Comparison of ENCODE assay signal across 8 cellular contexts in the genomic region with DNA sequence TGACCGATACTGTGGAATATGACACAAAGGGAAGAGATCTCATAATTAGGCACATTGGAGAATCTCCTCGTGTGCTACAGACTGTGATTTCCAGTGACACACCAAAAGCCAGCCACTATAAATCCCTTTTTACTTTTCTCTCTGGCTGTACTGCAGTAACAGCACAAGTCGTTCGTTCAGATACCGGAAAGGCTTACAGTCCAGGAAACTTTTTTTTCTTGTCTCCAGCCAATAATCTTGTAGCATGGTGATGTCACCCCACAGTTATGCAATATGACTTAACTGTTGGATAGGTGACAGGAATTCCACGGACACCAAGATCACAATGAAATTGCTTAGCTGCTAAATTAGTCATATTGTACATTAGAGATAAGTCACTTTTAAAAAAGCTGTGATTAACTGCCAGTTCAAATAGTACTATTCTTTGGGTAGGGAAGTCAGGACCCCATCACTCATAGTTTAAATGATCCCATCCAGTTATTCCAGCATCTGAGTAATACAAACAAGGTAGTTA. TPM values are rescaled to one million over a fixed set of nuclear protein-coding genes. Genes with fewer than 3 reads are reported as not detected.
DNase-seq lines count a peak whose midpoint lies in the region; ATAC-seq, FAIRE-seq and TF ChIP-seq lines count a peak whose summit lies in the region.

No MANE protein-coding gene starts in this region.

- no peaks in the 10 kb centered on the region for H3K36me3 ChIP-seq in RWPE2 (ENCODE audit: low read depth)
- no peaks in the 10 kb centered on the region for H3K36me3 ChIP-seq in ovary

- WGBS in ovary, 3 donors, result 2 to 9% (median 3%) methylated on average over 6 of the region's 6 CpGs

- TF ChIP-seq CTCF in RWPE2 (IDR thresholded peaks at IDR 0.05; ENCODE audit: poor library complexity, severe bottlenecking) (no peak), fibroblast of pulmonary artery (IDR thresholded peaks at IDR 0.05; ENCODE audit: low read length, missing control alignments) (no peak), ovary (IDR thresholded peaks at IDR 0.05) (no peak)

- intact Hi-C loops in ovary (cut with DNase I), result no loop called here

- H3K9me3 ChIP-seq in RWPE2 (ENCODE audit: severe bottlenecking), result no peaks in the 10 kb centered on the region
- H3K9me3 ChIP-seq in ovary, result no peaks in the 10 kb centered on the region

- DNase-seq in G401 (ENCODE audit: low spot score), result peak; percentile 14
- DNase-seq in RWPE2 (ENCODE audit: low spot score), result no peak
- DNase-seq in fibroblast of pulmonary artery (ENCODE audit: low read depth), result peak; percentile 99
- peak in 2 of 5 donors; percentile 20 to 60 for DNase-seq in ovary
- DNase-seq in NCI-H345 (lab: John Stamatoyannopoulos, UW), result no peak
- no peak for DNase-seq in GM19239 (ENCODE audit: insufficient read length, low spot score)
- DNase-seq in NCI-H2029 (lab: John Stamatoyannopoulos, UW), result no peak

- H3K4me3 ChIP-seq in RWPE2 (ENCODE audit: severe bottlenecking) (peak overlapping the region; percentile 32), fibroblast of pulmonary artery (replicated peaks; ENCODE audit: low read depth, low read length) (peak overlapping the region; percentile 52), ovary (peak overlapping the region; percentile 16)

- no peak for FAIRE-seq in GM19239 (lab: Jason Lieb, UNC)

- H3K27ac ChIP-seq in RWPE2 (ENCODE audit: poor library complexity, severe bottlenecking), result peak overlapping the region; percentile 98
- H3K27ac ChIP-seq in ovary, result no peak overlapping the region

- in situ Hi-C loops in G401 (cut with HindIII; ENCODE audit: low sequenced_read_pairs), result no loop called here

- H3K4me1 ChIP-seq in RWPE2 (ENCODE audit: insufficient read depth, poor library complexity, severe bottlenecking) (peaks cover 52% of the 10 kb centered on the region), ovary (ENCODE audit: insufficient read depth) (no peaks in the 10 kb centered on the region)

- TF ChIP-seq POLR2A in ovary (IDR thresholded peaks at IDR 0.05), result no peak

- ATAC-seq in RWPE2 (ENCODE audit: low read depth) (peak; percentile 61), GM19328 (IDR thresholded peaks at IDR 0.05; ENCODE audit: unreplicated experiment) (no peak)

- peak; percentile 68 for TF ChIP-seq EP300 in ovary (IDR thresholded peaks at IDR 0.05)

- H3K27me3 ChIP-seq in RWPE2 (ENCODE audit: insufficient read depth, poor library complexity, severe bottlenecking) (no peaks in the 10 kb centered on the region), ovary (no peaks in the 10 kb centered on the region)

RNA-seq across cellular contexts. Expression of a gene that starts 36.3 kb away (rescaled TPM):
- 2.3 and 10.4 TPM in 2 replicates for total RNA-seq in G401 (2014; rRNA removed; shearing (Covaris generic))
- 10 to 100 TPM; 13.8 to 33.4 (median 28.0) TPM for total RNA-seq in ovary
- polyA plus RNA-seq in ovary, result 10 to 100 TPM; 11.2 to 23.1 TPM

Comparison
In these comparisons a context has a peak if more than half of its experiments do, and no peak if none do; other contexts are left out.
1. DNase-seq: peak in G401 (single experiment) and fibroblast of pulmonary artery (single experiment); none in RWPE2 (single experiment), NCI-H345 (single experiment), GM19239 (single experiment) and NCI-H2029 (single experiment).
2. Peak in every context shown above with its lines, with median percentiles within 50 percentile points of each other: H3K4me3 ChIP-seq.